Comparison of ENCODE assay signal across 24 cellular contexts in genomic region chr9:133472277-133472645, GRCh38. TPM values are rescaled to one million over a fixed set of nuclear protein-coding genes. Genes with fewer than 3 reads are reported as not detected.
DNase-seq lines count a peak whose midpoint lies in the region; ATAC-seq and TF ChIP-seq lines count a peak whose summit lies in the region.
"Had no signal": no experiment of that assay in that cellular context is flagged by ENCODE, and none has a peak within 500 bp of the region (broad histone marks: within the 10 kb centered on the region; RNA-seq: fewer than 3 reads in every experiment).

No MANE protein-coding gene starts in this region.

- POLR2A ChIA-PET in RWPE1 (lab: Yijun Ruan, JAX; ENCODE audit: low non-redundant PET): interaction anchor here (0.6 kb wide), 1 partner anchor 117 kb away, joined by 5 read pairs; no protein-coding TSS in a partner anchor
- POLR2A ChIA-PET in CD8-positive, alpha-beta T cell (lab: Charles Lee): no interaction called here

- ATAC-seq in right cardiac atrium (no peak), left colon (peak; percentile 1), GM18909 (IDR thresholded peaks at IDR 0.05; ENCODE audit: poor library complexity, unreplicated experiment) (no peak)
- no peak for ATAC-seq in stimulated activated effector memory CD8-positive, alpha-beta T cell treated with anti-CD3 and anti-CD28 coated beads, Interleukin-12 subunit alpha, Interleukin-12 subunit beta, amount 100 ng/mL, for 72 hours
- no peak for ATAC-seq in CD8-positive, alpha-beta T cell
- ATAC-seq: A549, HCT116 had no signal

- H3K27me3 ChIP-seq in right cardiac atrium (ENCODE audit: control insufficient read depth, insufficient read depth): no peaks in the 10 kb centered on the region
- no peaks in the 10 kb centered on the region for H3K27me3 ChIP-seq in left ventricle myocardium inferior (ENCODE audit: low read depth)
- no peaks in the 10 kb centered on the region for H3K27me3 ChIP-seq in CD8-positive, alpha-beta T cell (ENCODE audit: insufficient read depth, low read length)
- H3K27me3 ChIP-seq: BLaER1 treated with 17β-estradiol and CSF1 and Interleukin-3, amounts not matched to agents 10 nM and 100 nM had no signal

- H3K27ac ChIP-seq in right cardiac atrium (ENCODE audit: low read length): no peak overlapping the region
- H3K27ac ChIP-seq in left ventricle myocardium inferior (replicated peaks): no peak overlapping the region
- peak overlapping the region; percentile 74 for H3K27ac ChIP-seq in RWPE1
- H3K27ac ChIP-seq in CD8-positive, alpha-beta T cell (ENCODE audit: low read depth, low read length): no peak overlapping the region
- H3K27ac ChIP-seq: 22Rv1; A549; BLaER1 treated with 17β-estradiol and CSF1 and Interleukin-3, amounts not matched to agents 10 nM and 100 nM had no signal

- peak overlapping the region; percentile 32 for H3K27ac Mint-ChIP-seq in stimulated activated effector memory CD8-positive, alpha-beta T cell treated with anti-CD3 and anti-CD28 coated beads, Interleukin-12 subunit alpha, Interleukin-12 subunit beta, amount 100 ng/mL, for 72 hours
- no peak overlapping the region for H3K27ac Mint-ChIP-seq in CD8-positive, alpha-beta T cell
- H3K27ac Mint-ChIP-seq: CD8-positive, alpha-beta memory T cell; HFFc6 had no signal

- peaks cover 7% of the 10 kb centered on the region for H3K36me3 Mint-ChIP-seq in stimulated activated effector memory CD8-positive, alpha-beta T cell treated with anti-CD3 and anti-CD28 coated beads, Interleukin-12 subunit alpha, Interleukin-12 subunit beta, amount 100 ng/mL, for 72 hours
- H3K36me3 Mint-ChIP-seq in CD8-positive, alpha-beta T cell: peaks cover 3% of the 10 kb centered on the region

- no peaks in the 10 kb centered on the region for H3K27me3 Mint-ChIP-seq in CD8-positive, alpha-beta T cell (ENCODE audit: low read depth)
- H3K27me3 Mint-ChIP-seq: CD8-positive, alpha-beta memory T cell had no signal

- 87% methylated on average over 11 of the region's 11 CpGs for WGBS in right cardiac atrium

- H3K36me3 ChIP-seq in left ventricle myocardium inferior: peaks cover 21% of the 10 kb centered on the region
- no peaks in the 10 kb centered on the region for H3K36me3 ChIP-seq in CD8-positive, alpha-beta T cell (ENCODE audit: insufficient read depth, low read length)

- no peak for TF ChIP-seq CTCF in left ventricle myocardium inferior (IDR thresholded peaks at IDR 0.05; ENCODE audit: borderline replicate concordance)
- TF ChIP-seq CTCF in RWPE1 (conservative IDR thresholded peaks at IDR 0.05; ENCODE audit: low read depth): no peak
- TF ChIP-seq CTCF in CD8-positive, alpha-beta T cell (IDR thresholded peaks at IDR 0.05): no peak

- peak in 2 of 3 donors; percentile 47 for DNase-seq in right cardiac atrium
- no peak for DNase-seq in left ventricle myocardium inferior
- no peak for DNase-seq in RWPE1 (ENCODE audit: low spot score)
- no peak for DNase-seq in left colon
- DNase-seq in stimulated activated effector memory CD8-positive, alpha-beta T cell treated with anti-CD3 and anti-CD28 coated beads, Interleukin-12 subunit alpha, Interleukin-12 subunit beta, amount 100 ng/mL, for 72 hours (ENCODE audit: low spot score in 2 of 2): no peak
- DNase-seq in activated CD8-positive, alpha-beta memory T cell treated with anti-CD3 and anti-CD28 coated beads, Interleukin-2, amount 50 U/mL, for 48 hours: no peak
- no peak for DNase-seq in CD8-positive, alpha-beta T cell
- DNase-seq: AML-193; CD8-positive, alpha-beta memory T cell; COR-L47; DMS79; GDM1; GOT3; H7; HFFc6; IMR-90 had no signal

- intact Hi-C loops in right cardiac atrium (cut with DNase I) (no loop called here), left ventricle myocardium inferior (cut with micrococcal nuclease) (no loop called here), left colon (cut with DNase I, micrococcal nuclease) (no loop called here)
- intact Hi-C loops in CD8-positive, alpha-beta T cell (cut with DNase I, micrococcal nuclease): loop anchor here in 1 of 2 experiments (10.0 kb wide), 1 partner anchor 437 kb away; the partner anchor contains the start of gene GTF3C5

- no peak overlapping the region for H3K4me3 Mint-ChIP-seq in stimulated activated effector memory CD8-positive, alpha-beta T cell treated with anti-CD3 and anti-CD28 coated beads, Interleukin-12 subunit alpha, Interleukin-12 subunit beta, amount 100 ng/mL, for 72 hours
- H3K4me3 Mint-ChIP-seq in CD8-positive, alpha-beta T cell: no peak overlapping the region
- H3K4me3 Mint-ChIP-seq: CD8-positive, alpha-beta memory T cell; HFFc6 had no signal

- no peaks in the 10 kb centered on the region for H3K9me3 Mint-ChIP-seq in stimulated activated effector memory CD8-positive, alpha-beta T cell treated with anti-CD3 and anti-CD28 coated beads, Interleukin-12 subunit alpha, Interleukin-12 subunit beta, amount 100 ng/mL, for 72 hours
- H3K9me3 Mint-ChIP-seq in CD8-positive, alpha-beta T cell: no peaks in the 10 kb centered on the region
- H3K9me3 Mint-ChIP-seq: CD8-positive, alpha-beta memory T cell; HFFc6 had no signal

- H3K4me1 ChIP-seq in right cardiac atrium (ENCODE audit: control insufficient read depth, insufficient read depth, low read length) (no peaks in the 10 kb centered on the region), left ventricle myocardium inferior (no peaks in the 10 kb centered on the region)
- no peaks in the 10 kb centered on the region for H3K4me1 ChIP-seq in CD8-positive, alpha-beta T cell (ENCODE audit: insufficient read depth, low read length)
- H3K4me1 ChIP-seq: A549 had no signal

- CTCF ChIA-PET in RWPE1 (lab: Yijun Ruan, JAX): interaction anchor here (0.6 to 1.6 kb wide), 4 partner anchors 13 to 187 kb away, joined by 3 to 7 read pairs (median 4); no protein-coding TSS in a partner anchor
- CTCF ChIA-PET in CD8-positive, alpha-beta T cell (lab: Charles Lee): no interaction called here

- H3K4me3 ChIP-seq in right cardiac atrium (ENCODE audit: low read length) (no peak overlapping the region), left ventricle myocardium inferior (no peak overlapping the region)
- H3K4me3 ChIP-seq in CD8-positive, alpha-beta T cell (ENCODE audit: low read depth, low read length): no peak overlapping the region
- H3K4me3 ChIP-seq: A549; BLaER1 treated with 17β-estradiol and CSF1 and Interleukin-3, amounts not matched to agents 10 nM and 100 nM; K562 had no signal

- H3K4me1 Mint-ChIP-seq in stimulated activated effector memory CD8-positive, alpha-beta T cell treated with anti-CD3 and anti-CD28 coated beads, Interleukin-12 subunit alpha, Interleukin-12 subunit beta, amount 100 ng/mL, for 72 hours: no peaks in the 10 kb centered on the region
- peaks cover 2% of the 10 kb centered on the region for H3K4me1 Mint-ChIP-seq in CD8-positive, alpha-beta T cell (ENCODE audit: low read depth)

- H3K9me3 ChIP-seq in right cardiac atrium (ENCODE audit: control insufficient read depth, low read length) (no peaks in the 10 kb centered on the region), left ventricle myocardium inferior (replicated peaks) (no peaks in the 10 kb centered on the region)
- H3K9me3 ChIP-seq in CD8-positive, alpha-beta T cell (ENCODE audit: low read length): no peaks in the 10 kb centered on the region
- H3K9me3 ChIP-seq: A549; BLaER1 treated with 17β-estradiol and CSF1 and Interleukin-3, amounts not matched to agents 10 nM and 100 nM had no signal

RNA-seq across cellular contexts. Expression of gene SLC2A6, which starts 6.6 kb away (rescaled TPM):
- total RNA-seq in right cardiac atrium (1 to 10 TPM; 1.7 to 4.0 (median 3.6) TPM), left ventricle myocardium inferior (2.0 TPM), left colon (1 to 10 TPM; 1.6 to 2.9 TPM)
- 3.7 TPM for polyA plus RNA-seq in right cardiac atrium
- total RNA-seq in CD8-positive, alpha-beta T cell: 1 to 10 TPM; 8.0 to 9.7 TPM

RNA-seq across cellular contexts. Expression of gene CACFD1, which starts 12.5 kb away (rescaled TPM):
- 10 to 100 TPM; 10.8 to 13.9 (median 13.8) TPM for total RNA-seq in right cardiac atrium
- 12.8 TPM for polyA plus RNA-seq in right cardiac atrium
- 11.5 TPM for total RNA-seq in left ventricle myocardium inferior
- total RNA-seq in left colon: 10 to 100 TPM; 66.1 to 75.4 TPM
- 1 to 10 TPM; 7.4 to 9.7 TPM for total RNA-seq in CD8-positive, alpha-beta T cell

RNA-seq across cellular contexts. Expression of gene ADAMTS13, which starts 50.1 kb away (rescaled TPM):
- 1 to 10 TPM; 2.1 to 4.1 (median 3.5) TPM for total RNA-seq in right cardiac atrium
- polyA plus RNA-seq in right cardiac atrium: 4.6 TPM
- total RNA-seq in left ventricle myocardium inferior: 3.1 TPM
- total RNA-seq in left colon: 1 to 10 TPM; 3.0 to 4.4 TPM
- 1 to 10 TPM; 2.0 to 2.5 TPM for total RNA-seq in CD8-positive, alpha-beta T cell

RNA-seq across cellular contexts. Expression of gene MYMK, which starts 52.5 kb away (rescaled TPM):
- not detected for total RNA-seq in right cardiac atrium
- not detected for polyA plus RNA-seq in right cardiac atrium
- not detected for total RNA-seq in left ventricle myocardium inferior
- not detected for total RNA-seq in left colon
- total RNA-seq in CD8-positive, alpha-beta T cell: not detected
- total RNA-seq: CD8-positive, alpha-beta memory T cell; Daoy; H7; HFFc6; HT1080; IMR-90; K562 had no signal
- polyA plus RNA-seq: A549; CD8-positive, alpha-beta memory T cell; IMR-90; K562 had no signal

RNA-seq across cellular contexts. Expression of gene REXO4, which starts 54.5 kb away (rescaled TPM):
- total RNA-seq in right cardiac atrium: 10 to 100 TPM; 11.9 to 16.3 (median 15.0) TPM
- 10.5 TPM for polyA plus RNA-seq in right cardiac atrium
- 16.5 TPM for total RNA-seq in left ventricle myocardium inferior
- total RNA-seq in left colon: 10 to 100 TPM; 18.4 to 22.5 TPM
- 10 to 100 TPM; 22.5 to 24.0 TPM for total RNA-seq in CD8-positive, alpha-beta T cell

Comparison
In these comparisons a context has a peak if more than half of its experiments do, and no peak if none do; other contexts are left out.
1. DNase-seq: peak in right cardiac atrium (2 of 3); none in left ventricle myocardium inferior (single experiment), RWPE1 (single experiment), left colon (0 of 2), stimulated activated effector memory CD8-positive, alpha-beta T cell treated with anti-CD3 and anti-CD28 coated beads, Interleukin-12 subunit alpha, Interleukin-12 subunit beta, amount 100 ng/mL, for 72 hours (0 of 2), activated CD8-positive, alpha-beta memory T cell treated with anti-CD3 and anti-CD28 coated beads, Interleukin-2, amount 50 U/mL, for 48 hours (single experiment) and CD8-positive, alpha-beta T cell (0 of 7).